Comparison of ENCODE assay signal across 8 cellular contexts in genomic region chr13:50081106-50081898, GRCh38.
DNase-seq lines count a peak whose midpoint lies in the region; ATAC-seq and TF ChIP-seq lines count a peak whose summit lies in the region.

No MANE protein-coding gene starts in this region.

- DNase-seq in NCI-H187 (lab: John Stamatoyannopoulos, UW) (peak; percentile 5 to 54), NCI-H187 treated with DMSO at 0.1 percent for 48 hours (lab: John Stamatoyannopoulos, UW) (no peak), RPMI7951 (ENCODE audit: low read depth) (peak; percentile 26), left ventricle myocardium superior (peak; percentile 66), retinal pigment epithelial cell (ENCODE audit: low read depth) (no peak), occipital lobe (lab: John Stamatoyannopoulos, UW) (no peak)
- peak; percentile 52 for DNase-seq in activated naive CD4-positive, alpha-beta T cell treated with anti-CD3 and anti-CD28 coated beads, Interleukin-2, amount 50 U/mL, for 16 hours

- peak; percentile 9 for TF ChIP-seq CTCF in retinal pigment epithelial cell (conservative IDR thresholded peaks at IDR 0.05; ENCODE audit: low read depth, low read length)

- ATAC-seq in HG03039 (IDR thresholded peaks at IDR 0.05; ENCODE audit: unreplicated experiment) (peak; percentile 18), left ventricle myocardium superior (peak; percentile 40)

- intact Hi-C loops in left ventricle myocardium superior (cut with micrococcal nuclease): loop anchor here (5.0 to 10.0 kb wide), 3 partner anchors 41 to 453 kb away; partner anchors contain the start of gene TRIM13

- H3K4me3 ChIP-seq in retinal pigment epithelial cell (ENCODE audit: low read length): peak overlapping the region; percentile 94

Comparison
In these comparisons a context has a peak if more than half of its experiments do, and no peak if none do; other contexts are left out.
1. DNase-seq: peak in NCI-H187 (2 of 2), RPMI7951 (single experiment), activated naive CD4-positive, alpha-beta T cell treated with anti-CD3 and anti-CD28 coated beads, Interleukin-2, amount 50 U/mL, for 16 hours (single experiment) and left ventricle myocardium superior (single experiment); none in NCI-H187 treated with DMSO at 0.1 percent for 48 hours (single experiment), retinal pigment epithelial cell (single experiment) and occipital lobe (single experiment).